ENCODE assay signal across 1 cellular context in the genomic region with DNA sequence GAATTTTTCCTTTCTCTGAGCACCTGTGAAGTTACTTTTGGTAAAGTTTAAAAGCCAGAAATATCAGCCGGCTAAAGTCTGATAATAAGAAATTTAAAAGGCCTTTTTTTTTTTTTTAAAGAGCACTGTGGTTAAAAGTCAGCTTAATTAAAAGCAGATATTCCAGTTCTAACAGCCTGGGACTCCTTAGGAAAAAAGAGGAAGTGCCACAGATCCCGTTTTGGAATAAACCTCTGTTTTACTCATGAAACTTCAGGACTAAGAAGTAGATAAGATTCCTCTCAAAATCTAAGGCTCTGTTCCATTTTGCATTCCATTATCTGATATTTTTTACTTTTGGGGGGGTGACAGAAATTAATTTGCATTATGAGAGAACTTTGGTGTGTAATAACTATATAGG.
TF ChIP-seq lines count a peak whose summit lies in the region.

No MANE protein-coding gene starts in this region.

TF ChIP-seq in GM23338, 12 proteins besides CTCF, POLR2A, EP300 and RAD21 (continued from another document):
- TF ChIP-seq, protein P1, sequence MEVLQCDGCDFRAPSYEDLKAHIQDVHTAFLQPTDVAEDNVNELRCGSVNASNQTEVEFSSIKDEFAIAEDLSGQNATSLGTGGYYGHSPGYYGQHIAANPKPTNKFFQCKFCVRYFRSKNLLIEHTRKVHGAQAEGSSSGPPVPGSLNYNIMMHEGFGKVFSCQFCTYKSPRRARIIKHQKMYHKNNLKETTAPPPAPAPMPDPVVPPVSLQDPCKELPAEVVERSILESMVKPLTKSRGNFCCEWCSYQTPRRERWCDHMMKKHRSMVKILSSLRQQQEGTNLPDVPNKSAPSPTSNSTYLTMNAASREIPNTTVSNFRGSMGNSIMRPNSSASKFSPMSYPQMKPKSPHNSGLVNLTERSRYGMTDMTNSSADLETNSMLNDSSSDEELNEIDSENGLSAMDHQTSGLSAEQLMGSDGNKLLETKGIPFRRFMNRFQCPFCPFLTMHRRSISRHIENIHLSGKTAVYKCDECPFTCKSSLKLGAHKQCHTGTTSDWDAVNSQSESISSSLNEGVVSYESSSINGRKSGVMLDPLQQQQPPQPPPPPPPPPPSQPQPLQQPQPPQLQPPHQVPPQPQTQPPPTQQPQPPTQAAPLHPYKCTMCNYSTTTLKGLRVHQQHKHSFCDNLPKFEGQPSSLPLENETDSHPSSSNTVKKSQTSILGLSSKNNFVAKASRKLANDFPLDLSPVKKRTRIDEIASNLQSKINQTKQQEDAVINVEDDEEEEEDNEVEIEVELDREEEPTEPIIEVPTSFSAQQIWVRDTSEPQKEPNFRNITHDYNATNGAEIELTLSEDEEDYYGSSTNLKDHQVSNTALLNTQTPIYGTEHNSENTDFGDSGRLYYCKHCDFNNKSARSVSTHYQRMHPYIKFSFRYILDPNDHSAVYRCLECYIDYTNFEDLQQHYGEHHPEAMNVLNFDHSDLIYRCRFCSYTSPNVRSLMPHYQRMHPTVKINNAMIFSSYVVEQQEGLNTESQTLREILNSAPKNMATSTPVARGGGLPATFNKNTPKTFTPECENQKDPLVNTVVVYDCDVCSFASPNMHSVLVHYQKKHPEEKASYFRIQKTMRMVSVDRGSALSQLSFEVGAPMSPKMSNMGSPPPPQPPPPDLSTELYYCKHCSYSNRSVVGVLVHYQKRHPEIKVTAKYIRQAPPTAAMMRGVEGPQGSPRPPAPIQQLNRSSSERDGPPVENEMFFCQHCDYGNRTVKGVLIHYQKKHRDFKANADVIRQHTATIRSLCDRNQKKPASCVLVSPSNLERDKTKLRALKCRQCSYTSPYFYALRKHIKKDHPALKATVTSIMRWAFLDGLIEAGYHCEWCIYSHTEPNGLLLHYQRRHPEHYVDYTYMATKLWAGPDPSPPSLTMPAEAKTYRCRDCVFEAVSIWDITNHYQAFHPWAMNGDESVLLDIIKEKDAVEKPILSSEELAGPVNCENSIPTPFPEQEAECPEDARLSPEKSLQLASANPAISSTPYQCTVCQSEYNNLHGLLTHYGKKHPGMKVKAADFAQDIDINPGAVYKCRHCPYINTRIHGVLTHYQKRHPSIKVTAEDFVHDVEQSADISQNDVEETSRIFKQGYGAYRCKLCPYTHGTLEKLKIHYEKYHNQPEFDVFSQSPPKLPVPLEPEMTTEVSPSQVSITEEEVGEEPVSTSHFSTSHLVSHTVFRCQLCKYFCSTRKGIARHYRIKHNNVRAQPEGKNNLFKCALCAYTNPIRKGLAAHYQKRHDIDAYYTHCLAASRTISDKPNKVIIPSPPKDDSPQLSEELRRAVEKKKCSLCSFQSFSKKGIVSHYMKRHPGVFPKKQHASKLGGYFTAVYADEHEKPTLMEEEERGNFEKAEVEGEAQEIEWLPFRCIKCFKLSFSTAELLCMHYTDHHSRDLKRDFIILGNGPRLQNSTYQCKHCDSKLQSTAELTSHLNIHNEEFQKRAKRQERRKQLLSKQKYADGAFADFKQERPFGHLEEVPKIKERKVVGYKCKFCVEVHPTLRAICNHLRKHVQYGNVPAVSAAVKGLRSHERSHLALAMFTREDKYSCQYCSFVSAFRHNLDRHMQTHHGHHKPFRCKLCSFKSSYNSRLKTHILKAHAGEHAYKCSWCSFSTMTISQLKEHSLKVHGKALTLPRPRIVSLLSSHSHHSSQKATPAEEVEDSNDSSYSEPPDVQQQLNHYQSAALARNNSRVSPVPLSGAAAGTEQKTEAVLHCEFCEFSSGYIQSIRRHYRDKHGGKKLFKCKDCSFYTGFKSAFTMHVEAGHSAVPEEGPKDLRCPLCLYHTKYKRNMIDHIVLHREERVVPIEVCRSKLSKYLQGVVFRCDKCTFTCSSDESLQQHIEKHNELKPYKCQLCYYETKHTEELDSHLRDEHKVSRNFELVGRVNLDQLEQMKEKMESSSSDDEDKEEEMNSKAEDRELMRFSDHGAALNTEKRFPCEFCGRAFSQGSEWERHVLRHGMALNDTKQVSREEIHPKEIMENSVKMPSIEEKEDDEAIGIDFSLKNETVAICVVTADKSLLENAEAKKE (CRISPR knock-in tag; IDR thresholded peaks at IDR 0.05): no peak
- no peak for TF ChIP-seq CREB1 (CRISPR knock-in tag; IDR thresholded peaks at IDR 0.05; ENCODE audit: low read depth)
